1 cellular context compared by ENCODE assay signal in the genomic region with DNA sequence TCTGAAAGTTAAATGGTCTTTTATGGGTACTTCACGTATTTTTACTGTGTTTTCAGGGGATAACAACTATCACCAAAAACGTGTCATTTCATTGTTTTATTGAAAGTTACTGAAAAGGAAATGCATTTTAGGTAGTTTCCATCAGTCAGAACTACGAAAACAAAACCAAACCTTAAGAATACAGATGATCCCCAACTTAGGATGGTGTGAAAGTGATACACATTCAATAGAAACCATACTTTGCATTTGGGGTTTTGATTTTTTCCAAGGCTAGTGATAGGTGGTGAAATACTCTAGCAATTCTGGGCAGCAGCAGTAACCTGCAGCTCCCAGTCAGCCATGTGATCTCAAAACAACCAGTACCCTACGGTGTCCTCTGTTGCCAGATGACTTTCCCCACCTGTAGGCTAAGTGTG.
A peak's percentile ranks its signal among the peaks of the same experiment; 100 is the strongest.
TF ChIP-seq lines count a peak whose summit lies in the region.

No MANE protein-coding gene starts in this region.

TF ChIP-seq in GM12878, 131 proteins besides CTCF, POLR2A, EP300 and RAD21 (continued from another document):
- no peak; the same call in 1 of the 2 replicates for TF ChIP-seq PKNOX1 (IDR thresholded peaks at IDR 0.05)
- peak in 1 of 2 experiments; percentile 44; a peak in 1 of 4 replicates for TF ChIP-seq ETV6 (conservative IDR thresholded peaks at IDR 0.05 in 1 of 2, IDR thresholded peaks at IDR 0.05 in 1 of 2; ENCODE audit: borderline replicate concordance in 1 of 2, low read depth in 1 of 2)
- 0 out of 3 replicates have a peak, but pooled peaks have one; percentile 67 for TF ChIP-seq POU2F2 (IDR thresholded peaks at IDR 0.05; ENCODE audit: borderline replicate concordance, low read depth, low read length)
- no peak for TF ChIP-seq CEBPZ (IDR thresholded peaks at IDR 0.05; ENCODE audit: low read depth, low read length)
- 0 out of 2 replicates have a peak, but pooled peaks have one; percentile 33 for TF ChIP-seq TBL1XR1 (IDR thresholded peaks at IDR 0.05; ENCODE audit: low read depth, low read length)
- no peak for TF ChIP-seq SIN3A (IDR thresholded peaks at IDR 0.05; ENCODE audit: low read depth, low read length)
- TF ChIP-seq IKZF2 (IDR thresholded peaks at IDR 0.05) = peak; percentile 80 to 82
- no peak for TF ChIP-seq ELK1 (IDR thresholded peaks at IDR 0.05; ENCODE audit: low read depth, low read length)
- TF ChIP-seq, protein P1, sequence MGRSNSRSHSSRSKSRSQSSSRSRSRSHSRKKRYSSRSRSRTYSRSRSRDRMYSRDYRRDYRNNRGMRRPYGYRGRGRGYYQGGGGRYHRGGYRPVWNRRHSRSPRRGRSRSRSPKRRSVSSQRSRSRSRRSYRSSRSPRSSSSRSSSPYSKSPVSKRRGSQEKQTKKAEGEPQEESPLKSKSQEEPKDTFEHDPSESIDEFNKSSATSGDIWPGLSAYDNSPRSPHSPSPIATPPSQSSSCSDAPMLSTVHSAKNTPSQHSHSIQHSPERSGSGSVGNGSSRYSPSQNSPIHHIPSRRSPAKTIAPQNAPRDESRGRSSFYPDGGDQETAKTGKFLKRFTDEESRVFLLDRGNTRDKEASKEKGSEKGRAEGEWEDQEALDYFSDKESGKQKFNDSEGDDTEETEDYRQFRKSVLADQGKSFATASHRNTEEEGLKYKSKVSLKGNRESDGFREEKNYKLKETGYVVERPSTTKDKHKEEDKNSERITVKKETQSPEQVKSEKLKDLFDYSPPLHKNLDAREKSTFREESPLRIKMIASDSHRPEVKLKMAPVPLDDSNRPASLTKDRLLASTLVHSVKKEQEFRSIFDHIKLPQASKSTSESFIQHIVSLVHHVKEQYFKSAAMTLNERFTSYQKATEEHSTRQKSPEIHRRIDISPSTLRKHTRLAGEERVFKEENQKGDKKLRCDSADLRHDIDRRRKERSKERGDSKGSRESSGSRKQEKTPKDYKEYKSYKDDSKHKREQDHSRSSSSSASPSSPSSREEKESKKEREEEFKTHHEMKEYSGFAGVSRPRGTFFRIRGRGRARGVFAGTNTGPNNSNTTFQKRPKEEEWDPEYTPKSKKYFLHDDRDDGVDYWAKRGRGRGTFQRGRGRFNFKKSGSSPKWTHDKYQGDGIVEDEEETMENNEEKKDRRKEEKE (IDR thresholded peaks at IDR 0.05) = no peak
- TF ChIP-seq MEF2B (IDR thresholded peaks at IDR 0.05; ENCODE audit: partially characterized antibody, poor library complexity, severe bottlenecking) = peak; percentile 31
- TF ChIP-seq CREM (IDR thresholded peaks at IDR 0.05; ENCODE audit: low read depth) = peak; percentile 64; the same call in 1 of the 2 replicates
- peak; percentile 69; the same call in 1 of the 2 replicates for TF ChIP-seq MTA2 (IDR thresholded peaks at IDR 0.05; ENCODE audit: low read depth)
- TF ChIP-seq RELB (IDR thresholded peaks at IDR 0.05; ENCODE audit: low read depth) = peak; percentile 90
- no peak for TF ChIP-seq PML (IDR thresholded peaks at IDR 0.05; ENCODE audit: low read length)
- peak; percentile 62; the same call in 1 of the 2 replicates for TF ChIP-seq NFIC (IDR thresholded peaks at IDR 0.05; ENCODE audit: low read depth, low read length)
- TF ChIP-seq CHD4 (IDR thresholded peaks at IDR 0.05) = no peak
- TF ChIP-seq RAD51 (IDR thresholded peaks at IDR 0.05) = peak; percentile 76
- TF ChIP-seq FOXM1 (IDR thresholded peaks at IDR 0.05; ENCODE audit: low read depth, low read length) = peak; percentile 47; the same call in 1 of the 2 replicates
- TF ChIP-seq ZSCAN29 (IDR thresholded peaks at IDR 0.05) = no peak
- TF ChIP-seq BHLHE40 (IDR thresholded peaks at IDR 0.05; ENCODE audit: borderline replicate concordance in 1 of 2, low read depth in 2 of 2, low read length in 1 of 2) = peak; percentile 51 to 60; a peak in 3 of 4 replicates
- peak; percentile 63 for TF ChIP-seq EED (IDR thresholded peaks at IDR 0.05; ENCODE audit: low read depth)
- peak; percentile 74 for TF ChIP-seq RUNX3 (IDR thresholded peaks at IDR 0.05; ENCODE audit: low read length)
- peak; percentile 73 for TF ChIP-seq IKZF1 (conservative IDR thresholded peaks at IDR 0.05)
- TF ChIP-seq CREB1 (IDR thresholded peaks at IDR 0.05; ENCODE audit: low read depth) = 0 out of 2 replicates have a peak, but pooled peaks have one; percentile 15
- no peak for TF ChIP-seq NR2C1 (IDR thresholded peaks at IDR 0.05)
- TF ChIP-seq RFX5 (IDR thresholded peaks at IDR 0.05; ENCODE audit: low read depth, low read length) = no peak
- TF ChIP-seq USF1 (IDR thresholded peaks at IDR 0.05; ENCODE audit: borderline replicate concordance, extremely low read length, insufficient read depth, low read depth, low read length) = peak; percentile 29
- 0 out of 2 replicates have a peak, but pooled peaks have one; percentile 22 for TF ChIP-seq CHD2 (IDR thresholded peaks at IDR 0.05; ENCODE audit: borderline replicate concordance, low read depth, low read length)
